In the genomic region with DNA sequence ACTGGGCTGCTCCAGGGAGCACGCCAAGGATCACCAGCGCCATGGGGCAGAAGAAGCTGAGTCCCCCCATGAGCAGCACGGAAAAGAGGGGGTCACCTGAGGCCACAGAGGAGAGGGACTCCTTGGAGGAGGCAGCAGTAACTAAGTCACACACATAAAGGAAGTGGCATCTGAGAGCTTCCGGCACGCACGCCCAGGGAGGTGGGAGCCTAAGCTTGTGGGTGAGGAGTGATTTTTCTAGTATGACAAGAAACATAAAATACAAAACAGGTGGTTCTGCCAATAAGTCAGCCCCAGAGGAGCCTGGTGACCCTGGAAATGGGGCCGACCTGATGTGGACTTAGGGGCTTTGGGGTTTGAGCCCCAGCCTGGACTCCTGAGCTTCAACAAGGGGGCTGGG, we compare ENCODE assay signal across 10 cellular contexts.
DNase-seq lines count a peak whose midpoint lies in the region; ATAC-seq and TF ChIP-seq lines count a peak whose summit lies in the region.
"Had no signal": no experiment of that assay in that cellular context is flagged by ENCODE, and none has a peak within 500 bp of the region (broad histone marks: within the 10 kb centered on the region; RNA-seq: fewer than 3 reads in every experiment).

No MANE protein-coding gene starts in this region.

- no peaks in the 10 kb centered on the region for H3F3A ChIP-seq in OCI-LY1 (ENCODE audit: insufficient read depth, low read length)

- no peaks in the 10 kb centered on the region for H4K20me1 ChIP-seq in OCI-LY1 (ENCODE audit: insufficient read depth, low read length)

- H3K27ac ChIP-seq in OCI-LY1 (ENCODE audit: low read depth, low read length, poor library complexity, severe bottlenecking): peak overlapping the region; percentile 72
- H3K27ac ChIP-seq in effector memory CD4-positive, alpha-beta T cell (ENCODE audit: insufficient read depth, low read length, poor library complexity, severe bottlenecking): no peak overlapping the region
- H3K27ac ChIP-seq: transverse colon had no signal

- TF ChIP-seq CTCF in OCI-LY1 (IDR thresholded peaks at IDR 0.05; ENCODE audit: low read length): no peak

- H3K9me3 ChIP-seq in OCI-LY1 (ENCODE audit: low read length): no peaks in the 10 kb centered on the region
- no peaks in the 10 kb centered on the region for H3K9me3 ChIP-seq in effector memory CD4-positive, alpha-beta T cell (ENCODE audit: control insufficient read depth, low read length)
- H3K9me3 ChIP-seq: transverse colon had no signal

- peak; percentile 75 for DNase-seq in activated CD8-positive, alpha-beta memory T cell treated with anti-CD3 and anti-CD28 coated beads, Interleukin-2, amount 50 U/mL, for 48 hours
- peak; percentile 6 to 20 (median 19) for DNase-seq in effector memory CD4-positive, alpha-beta T cell
- peak; percentile 41 to 53 for DNase-seq in stimulated activated CD8-positive, alpha-beta memory T cell treated with anti-CD3 and anti-CD28 coated beads, Interleukin-2, amount 100 ng/mL, for 1 hour (ENCODE audit: low read depth in 2 of 2)
- DNase-seq in NCI-H524 treated with DMSO at 0.1 percent for 48 hours (lab: John Stamatoyannopoulos, UW) (no peak), SIG-M5 treated with dmso at 0.1 percent for 504 hours (lab: John Stamatoyannopoulos, UW; ENCODE audit: unreplicated experiment) (no peak), dedifferentiated amniotic fluid mesenchymal stem cell (ENCODE audit: extremely low spot score) (no peak)
- DNase-seq: NCI-H1092 treated with DMSO at 0.1 percent for 48 hours, transverse colon had no signal

- no peak overlapping the region for H3K9ac ChIP-seq in OCI-LY1 (ENCODE audit: low read length)

- peaks cover 24% of the 10 kb centered on the region for H3K36me3 ChIP-seq in OCI-LY1 (ENCODE audit: insufficient read depth, low read length)
- peaks cover 13% of the 10 kb centered on the region for H3K36me3 ChIP-seq in effector memory CD4-positive, alpha-beta T cell (ENCODE audit: control insufficient read depth, insufficient read depth, low read length)
- H3K36me3 ChIP-seq: transverse colon had no signal

- H2AFZ ChIP-seq in OCI-LY1 (ENCODE audit: low read length): no peak overlapping the region

- no peaks in the 10 kb centered on the region for H3K79me2 ChIP-seq in OCI-LY1 (ENCODE audit: insufficient read depth, low read length)

- no peak overlapping the region; the same call in 1 of the 2 replicates for H3K4me2 ChIP-seq in OCI-LY1 (ENCODE audit: low read length)

- no peak for ATAC-seq in GM18867 (IDR thresholded peaks at IDR 0.05; ENCODE audit: unreplicated experiment)

- no peaks in the 10 kb centered on the region for H3K27me3 ChIP-seq in OCI-LY1 (ENCODE audit: insufficient read depth, low read length)
- no peaks in the 10 kb centered on the region for H3K27me3 ChIP-seq in effector memory CD4-positive, alpha-beta T cell (replicated peaks; ENCODE audit: control insufficient read depth, insufficient read depth, low read length, poor library complexity, severe bottlenecking)

- H3K9me2 ChIP-seq in OCI-LY1 (ENCODE audit: low read depth, low read length): no peaks in the 10 kb centered on the region

- H3K4me1 ChIP-seq in OCI-LY1 (ENCODE audit: insufficient read depth, low read length, severe bottlenecking): peaks cover 69% of the 10 kb centered on the region
- peaks cover 34% of the 10 kb centered on the region for H3K4me1 ChIP-seq in effector memory CD4-positive, alpha-beta T cell (ENCODE audit: control insufficient read depth, insufficient read depth, low read length, poor library complexity, severe bottlenecking)

- no peak overlapping the region for H3K4me3 ChIP-seq in OCI-LY1 (ENCODE audit: low read depth, low read length, poor library complexity, severe bottlenecking)
- H3K4me3 ChIP-seq in effector memory CD4-positive, alpha-beta T cell (ENCODE audit: insufficient read depth, low read depth, low read length, poor library complexity, severe bottlenecking): no peak overlapping the region
- H3K4me3 ChIP-seq: transverse colon had no signal

Comparison
In these comparisons a context has a peak if more than half of its experiments do, and no peak if none do; other contexts are left out.
1. DNase-seq: peak in activated CD8-positive, alpha-beta memory T cell treated with anti-CD3 and anti-CD28 coated beads, Interleukin-2, amount 50 U/mL, for 48 hours (single experiment), effector memory CD4-positive, alpha-beta T cell (3 of 3) and stimulated activated CD8-positive, alpha-beta memory T cell treated with anti-CD3 and anti-CD28 coated beads, Interleukin-2, amount 100 ng/mL, for 1 hour (2 of 2); none in NCI-H524 treated with DMSO at 0.1 percent for 48 hours (single experiment), SIG-M5 treated with dmso at 0.1 percent for 504 hours (single experiment) and dedifferentiated amniotic fluid mesenchymal stem cell (single experiment).